Comparison of ENCODE assay signal across 8 cellular contexts in the genomic region with DNA sequence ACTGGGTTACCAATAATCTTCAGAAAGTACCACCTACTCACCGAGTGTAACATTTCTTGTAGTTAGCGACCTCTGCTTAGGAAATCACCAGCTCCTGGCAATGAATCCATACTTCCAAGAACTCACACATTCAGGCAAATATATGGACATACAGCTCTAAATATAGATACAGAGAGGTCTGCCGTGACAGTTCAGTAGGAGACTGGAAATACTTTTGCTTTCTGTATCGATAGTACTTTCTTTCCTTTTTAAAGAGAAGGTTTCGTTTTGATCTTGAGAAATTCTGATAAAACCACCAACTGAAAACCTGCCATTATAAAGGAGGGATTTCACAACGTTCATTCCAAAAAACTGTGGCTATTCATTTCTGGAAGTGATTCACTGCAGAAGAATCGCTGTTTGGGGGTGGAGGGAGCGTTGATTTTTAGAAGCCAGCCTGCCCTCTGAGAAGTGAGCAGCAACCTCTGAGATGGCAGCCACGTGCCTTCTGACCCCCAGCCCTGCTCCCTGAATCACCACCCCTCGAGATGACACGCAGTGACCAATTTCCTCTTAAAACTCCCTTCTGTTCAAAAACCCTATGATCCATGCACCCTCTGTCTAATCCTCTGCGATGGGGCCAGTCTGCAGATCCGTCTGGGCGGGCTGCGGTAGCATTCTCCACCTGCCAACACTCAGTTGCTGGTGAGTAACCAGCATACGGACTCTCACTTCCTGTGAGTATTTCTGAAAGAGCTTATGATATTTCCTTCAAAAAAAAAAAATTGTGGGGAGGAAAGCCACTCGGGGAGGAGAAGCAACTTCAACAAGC.
DNase-seq lines count a peak whose midpoint lies in the region; ATAC-seq, FAIRE-seq and TF ChIP-seq lines count a peak whose summit lies in the region.

No MANE protein-coding gene starts in this region.

- H3K36me3 ChIP-seq in GM23338 (ENCODE audit: insufficient read depth) = no peaks in the 10 kb centered on the region

- H3K9me2 ChIP-seq in GM23338 (ENCODE audit: insufficient read depth) = no peaks in the 10 kb centered on the region

- no peaks in the 10 kb centered on the region for H3F3A ChIP-seq in GM23338 (replicated peaks; ENCODE audit: low read depth)

- H3K27ac Mint-ChIP-seq in GM23338 = peak overlapping the region; percentile 77
- H3K27ac Mint-ChIP-seq in activated B cell treated with CpG ODN at 0.5 μM for 24 hours = peak overlapping the region; percentile 90
- no peak overlapping the region for H3K27ac Mint-ChIP-seq in progenitor cell of endocrine pancreas

- H4K20me1 ChIP-seq in GM23338 (replicated peaks; ENCODE audit: insufficient read depth) = no peaks in the 10 kb centered on the region

- POLR2A ChIA-PET in activated B cell treated with CpG ODN at 0.5 μM for 24 hours (lab: Charles Lee) = interaction anchor here (0.5 to 2.6 kb wide), 23 partner anchors 9 to 144 kb away, joined by 3 to 36 read pairs (median 4); no protein-coding TSS in a partner anchor

- DNase-seq in GM23338 (ENCODE audit: low spot score) = no peak
- DNase-seq in Kasumi-1 (lab: John Stamatoyannopoulos, UW) = peak; percentile 84
- peak; percentile 54 for DNase-seq in activated B cell treated with CpG ODN at 0.5 μM for 24 hours
- peak in 10 of 61 donors; percentile 16 to 68 (median 28) for DNase-seq in caudate nucleus (lab: John Stamatoyannopoulos, UW)
- DNase-seq in medulla oblongata (ENCODE audit: extremely low spot score) = peak; percentile 65
- DNase-seq in stimulated activated CD8-positive, alpha-beta memory T cell treated with anti-CD3 and anti-CD28 coated beads, Interleukin-15, amount 100 ng/mL, for 4 hours (ENCODE audit: low read depth in 2 of 2) = peak; percentile 73
- DNase-seq in progenitor cell of endocrine pancreas (ENCODE audit: low spot score, unreplicated experiment) = no peak

- peak overlapping the region; percentile 42; the same call in 1 of the 2 replicates for H3K4me2 ChIP-seq in GM23338

- H2AFZ ChIP-seq in GM23338 = no peak overlapping the region

- TF ChIP-seq CTCF in GM23338 (conservative IDR thresholded peaks at IDR 0.05; ENCODE audit: low read depth in 2 of 2) (no peak), activated B cell treated with CpG ODN at 0.5 μM for 24 hours (IDR thresholded peaks at IDR 0.05) (no peak), progenitor cell of endocrine pancreas (IDR thresholded peaks at IDR 0.05; ENCODE audit: unreplicated experiment) (no peak)

- H3K36me3 Mint-ChIP-seq in GM23338 (ENCODE audit: low read depth) (no peaks in the 10 kb centered on the region), activated B cell treated with CpG ODN at 0.5 μM for 24 hours (ENCODE audit: low read depth) (peaks cover 88% of the 10 kb centered on the region), progenitor cell of endocrine pancreas (ENCODE audit: insufficient read depth) (no peaks in the 10 kb centered on the region)

- H3K4me3 ChIP-seq in GM23338 = no peak overlapping the region

- intact Hi-C loops in activated B cell treated with CpG ODN at 0.5 μM for 24 hours (cut with micrococcal nuclease) = loop anchor here (1.0 to 2.0 kb wide), 8 partner anchors 13 to 193 kb away; no protein-coding TSS in a partner anchor

- H3K4me1 ChIP-seq in GM23338 (ENCODE audit: insufficient read depth) = peaks cover 45% of the 10 kb centered on the region

- peak; percentile 99 for FAIRE-seq in G401.6 (lab: Jason Lieb, UNC)

- H3K4me3 Mint-ChIP-seq in GM23338 (peak overlapping the region; percentile 13; the same call in 1 of the 3 replicates), activated B cell treated with CpG ODN at 0.5 μM for 24 hours (peak overlapping the region; percentile 87), progenitor cell of endocrine pancreas (ENCODE audit: low read depth) (no peak overlapping the region)

- H3K27me3 Mint-ChIP-seq in GM23338 (ENCODE audit: insufficient read depth, low read depth, poor library complexity) (peaks cover 18% of the 10 kb centered on the region), activated B cell treated with CpG ODN at 0.5 μM for 24 hours (no peaks in the 10 kb centered on the region), progenitor cell of endocrine pancreas (peaks cover 3% of the 10 kb centered on the region)

- H3K9me3 Mint-ChIP-seq in GM23338 (no peaks in the 10 kb centered on the region), activated B cell treated with CpG ODN at 0.5 μM for 24 hours (no peaks in the 10 kb centered on the region), progenitor cell of endocrine pancreas (ENCODE audit: low read depth) (no peaks in the 10 kb centered on the region)

- no peaks in the 10 kb centered on the region for H3K79me2 ChIP-seq in GM23338 (replicated peaks; ENCODE audit: insufficient read depth)

- CTCF ChIA-PET in activated B cell treated with CpG ODN at 0.5 μM for 24 hours (lab: Charles Lee) = interaction anchor here (0.9 to 2.5 kb wide), 4 partner anchors 16 to 127 kb away, joined by 3 to 10 read pairs (median 6); no protein-coding TSS in a partner anchor

- no peaks in the 10 kb centered on the region for H3K27me3 ChIP-seq in GM23338 (ENCODE audit: insufficient read depth)

- H3K27ac ChIP-seq in GM23338 (ENCODE audit: low read depth) (peak overlapping the region; percentile 78; the same call in 1 of the 2 replicates), caudate nucleus (ENCODE audit: low read depth, low read length) (peak overlapping the region; percentile 74)

- ATAC-seq in GM23338 = no peak
- ATAC-seq in activated B cell treated with CpG ODN at 0.5 μM for 24 hours (ENCODE audit: low read depth) = peak; percentile 91

- H3K4me1 Mint-ChIP-seq in GM23338 (peaks cover 80% of the 10 kb centered on the region), activated B cell treated with CpG ODN at 0.5 μM for 24 hours (peaks cover 86% of the 10 kb centered on the region), progenitor cell of endocrine pancreas (ENCODE audit: low read depth) (peaks cover 12% of the 10 kb centered on the region)

TF ChIP-seq in GM23338, 12 proteins besides CTCF, POLR2A, EP300 and RAD21 (continues in another document):
- TF ChIP-seq, protein P1, sequence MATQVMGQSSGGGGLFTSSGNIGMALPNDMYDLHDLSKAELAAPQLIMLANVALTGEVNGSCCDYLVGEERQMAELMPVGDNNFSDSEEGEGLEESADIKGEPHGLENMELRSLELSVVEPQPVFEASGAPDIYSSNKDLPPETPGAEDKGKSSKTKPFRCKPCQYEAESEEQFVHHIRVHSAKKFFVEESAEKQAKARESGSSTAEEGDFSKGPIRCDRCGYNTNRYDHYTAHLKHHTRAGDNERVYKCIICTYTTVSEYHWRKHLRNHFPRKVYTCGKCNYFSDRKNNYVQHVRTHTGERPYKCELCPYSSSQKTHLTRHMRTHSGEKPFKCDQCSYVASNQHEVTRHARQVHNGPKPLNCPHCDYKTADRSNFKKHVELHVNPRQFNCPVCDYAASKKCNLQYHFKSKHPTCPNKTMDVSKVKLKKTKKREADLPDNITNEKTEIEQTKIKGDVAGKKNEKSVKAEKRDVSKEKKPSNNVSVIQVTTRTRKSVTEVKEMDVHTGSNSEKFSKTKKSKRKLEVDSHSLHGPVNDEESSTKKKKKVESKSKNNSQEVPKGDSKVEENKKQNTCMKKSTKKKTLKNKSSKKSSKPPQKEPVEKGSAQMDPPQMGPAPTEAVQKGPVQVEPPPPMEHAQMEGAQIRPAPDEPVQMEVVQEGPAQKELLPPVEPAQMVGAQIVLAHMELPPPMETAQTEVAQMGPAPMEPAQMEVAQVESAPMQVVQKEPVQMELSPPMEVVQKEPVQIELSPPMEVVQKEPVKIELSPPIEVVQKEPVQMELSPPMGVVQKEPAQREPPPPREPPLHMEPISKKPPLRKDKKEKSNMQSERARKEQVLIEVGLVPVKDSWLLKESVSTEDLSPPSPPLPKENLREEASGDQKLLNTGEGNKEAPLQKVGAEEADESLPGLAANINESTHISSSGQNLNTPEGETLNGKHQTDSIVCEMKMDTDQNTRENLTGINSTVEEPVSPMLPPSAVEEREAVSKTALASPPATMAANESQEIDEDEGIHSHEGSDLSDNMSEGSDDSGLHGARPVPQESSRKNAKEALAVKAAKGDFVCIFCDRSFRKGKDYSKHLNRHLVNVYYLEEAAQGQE (IDR thresholded peaks at IDR 0.05; ENCODE audit: unreplicated experiment) = no peak
- no peak for TF ChIP-seq ZNF114 (CRISPR knock-in tag; IDR thresholded peaks at IDR 0.05)
- TF ChIP-seq EZH2phosphoT487 (IDR thresholded peaks at IDR 0.05; ENCODE audit: unreplicated experiment) = no peak

Comparison
In these comparisons a context has a peak if more than half of its experiments do, and no peak if none do; other contexts are left out.
1. DNase-seq: peak in Kasumi-1 (2 of 2), activated B cell treated with CpG ODN at 0.5 μM for 24 hours (single experiment), medulla oblongata (single experiment) and stimulated activated CD8-positive, alpha-beta memory T cell treated with anti-CD3 and anti-CD28 coated beads, Interleukin-15, amount 100 ng/mL, for 4 hours (2 of 2); none in GM23338 (single experiment) and progenitor cell of endocrine pancreas (single experiment).